ENCODE assay signal across 8 cellular contexts in the genomic region with DNA sequence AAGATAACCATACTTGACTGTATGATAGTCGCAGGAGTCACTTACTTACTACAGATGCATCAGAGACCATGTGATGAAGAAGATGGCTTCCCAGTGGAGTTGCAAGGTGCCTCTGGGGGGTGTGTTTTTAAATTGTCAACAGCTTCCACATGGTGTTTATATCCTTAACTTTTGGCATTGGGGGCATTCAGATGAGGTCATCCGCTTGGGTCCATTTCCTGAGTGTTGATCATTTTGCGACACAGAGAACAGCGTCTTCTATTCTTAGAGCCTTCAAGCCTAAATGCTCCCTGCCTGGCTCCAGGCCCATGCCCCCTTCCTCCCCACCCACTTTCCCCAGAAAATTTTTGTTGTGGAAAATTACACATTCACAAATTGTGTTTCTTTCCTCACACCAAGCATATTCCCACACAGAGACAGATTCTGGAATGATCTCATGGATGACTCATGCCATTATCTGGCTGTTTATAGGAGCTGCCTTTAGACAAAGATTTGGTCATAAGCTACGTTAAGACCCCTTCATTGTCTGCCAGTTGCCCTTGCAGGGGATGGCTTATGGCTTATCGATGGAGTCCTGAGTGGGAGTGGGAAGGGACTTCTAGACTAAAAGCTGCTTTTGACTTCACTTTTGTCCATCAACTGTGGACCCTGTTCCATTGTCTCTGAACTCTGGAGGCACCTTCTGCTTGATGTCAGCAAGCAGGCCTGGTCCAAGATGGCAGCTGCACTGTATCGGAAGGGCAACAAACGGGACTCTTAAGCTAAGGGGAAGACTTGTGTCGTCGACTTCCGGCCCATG.
A peak's percentile ranks its signal among the peaks of the same experiment; 100 is the strongest.
DNase-seq lines count a peak whose midpoint lies in the region; ATAC-seq, FAIRE-seq and TF ChIP-seq lines count a peak whose summit lies in the region.

No MANE protein-coding gene starts in this region.

- no peak overlapping the region for H3K4me3 ChIP-seq in left ventricle myocardium inferior
- H3K4me3 ChIP-seq in spleen, result no peak overlapping the region

- no peaks in the 10 kb centered on the region for H3K27me3 Mint-ChIP-seq in activated T-helper 2 cell treated with anti-CD3 and anti-CD28 coated beads, Interferon-gamma antibody, Interleukin-2, Interleukin-4, amounts not matched to agents 10 μg/mL and 5 μg/mL and 100 μg/mL, durations not matched to agents 14 hours and 24 hours and 36 hours (ENCODE audit: low read depth)

- peak overlapping the region; percentile 99 for H3K27ac Mint-ChIP-seq in activated T-helper 2 cell treated with anti-CD3 and anti-CD28 coated beads, Interferon-gamma antibody, Interleukin-2, Interleukin-4, amounts not matched to agents 10 μg/mL and 5 μg/mL and 100 μg/mL, durations not matched to agents 14 hours and 24 hours and 36 hours

- TF ChIP-seq POLR2A in spleen (IDR thresholded peaks at IDR 0.05), result no peak

- peaks cover 14% of the 10 kb centered on the region for H3K9me3 Mint-ChIP-seq in activated T-helper 2 cell treated with anti-CD3 and anti-CD28 coated beads, Interferon-gamma antibody, Interleukin-2, Interleukin-4, amounts not matched to agents 10 μg/mL and 5 μg/mL and 100 μg/mL, durations not matched to agents 14 hours and 24 hours and 36 hours

- H3K4me1 Mint-ChIP-seq in activated T-helper 2 cell treated with anti-CD3 and anti-CD28 coated beads, Interferon-gamma antibody, Interleukin-2, Interleukin-4, amounts not matched to agents 10 μg/mL and 5 μg/mL and 100 μg/mL, durations not matched to agents 14 hours and 24 hours and 36 hours (ENCODE audit: low read depth), result peaks cover 60% of the 10 kb centered on the region

- WGBS in spleen, 5 donors, result 72 to 83% (median 81%) methylated on average over 11 of the region's 11 CpGs

- H3K36me3 ChIP-seq in left ventricle myocardium inferior, result no peaks in the 10 kb centered on the region
- no peaks in the 10 kb centered on the region for H3K36me3 ChIP-seq in spleen

- FAIRE-seq in GM18507 (lab: Jason Lieb, UNC), result peak; percentile 58

- ATAC-seq in GM21515 (IDR thresholded peaks at IDR 0.05; ENCODE audit: unreplicated experiment) (no peak), HG02763 (IDR thresholded peaks at IDR 0.05; ENCODE audit: unreplicated experiment) (no peak), HG02588 (IDR thresholded peaks at IDR 0.05; ENCODE audit: unreplicated experiment) (no peak)

- no peaks in the 10 kb centered on the region for H3K27me3 ChIP-seq in left ventricle myocardium inferior (ENCODE audit: low read depth)
- H3K27me3 ChIP-seq in spleen (replicated peaks in 1 of 7), result no peaks in the 10 kb centered on the region

- no peak for DNase-seq in GM18507 (ENCODE audit: extremely low spot score, insufficient read length, low read depth)
- no peak for DNase-seq in activated T-helper 2 cell treated with anti-CD3 and anti-CD28 coated beads, Interferon-gamma antibody, Interleukin-2, Interleukin-4, amounts not matched to agents 10 μg/mL and 5 μg/mL and 100 μg/mL, durations not matched to agents 14 hours and 24 hours and 36 hours (ENCODE audit: low spot score)
- peak; percentile 65 for DNase-seq in left ventricle myocardium inferior
- DNase-seq in spleen, result no peak
- no peak for DNase-seq in NCI-H82 treated with DMSO at 0.1 percent for 48 hours (lab: John Stamatoyannopoulos, UW; ENCODE audit: unreplicated experiment)

- H3K4me3 Mint-ChIP-seq in activated T-helper 2 cell treated with anti-CD3 and anti-CD28 coated beads, Interferon-gamma antibody, Interleukin-2, Interleukin-4, amounts not matched to agents 10 μg/mL and 5 μg/mL and 100 μg/mL, durations not matched to agents 14 hours and 24 hours and 36 hours (ENCODE audit: low read depth), result no peak overlapping the region

- H3K9me3 ChIP-seq in left ventricle myocardium inferior (replicated peaks) (no peaks in the 10 kb centered on the region), spleen (no peaks in the 10 kb centered on the region)

- H3K4me1 ChIP-seq in left ventricle myocardium inferior, result peaks cover 62% of the 10 kb centered on the region
- peaks cover 8 to 82% (median 63%) of the 10 kb centered on the region in 6 donors for H3K4me1 ChIP-seq in spleen

- intact Hi-C loops in activated T-helper 2 cell treated with anti-CD3 and anti-CD28 coated beads, Interferon-gamma antibody, Interleukin-2, Interleukin-4, amounts not matched to agents 10 μg/mL and 5 μg/mL and 100 μg/mL, durations not matched to agents 14 hours and 24 hours and 36 hours (cut with micrococcal nuclease), result no loop called here
- intact Hi-C loops in left ventricle myocardium inferior (cut with micrococcal nuclease) (no loop called here), spleen (cut with DNase I; ENCODE audit: low total_unique reads) (no loop called here)

- TF ChIP-seq CTCF in left ventricle myocardium inferior (IDR thresholded peaks at IDR 0.05; ENCODE audit: borderline replicate concordance) (no peak), spleen (IDR thresholded peaks at IDR 0.05 in 8 of 11, conservative IDR thresholded peaks at IDR 0.05 in 3 of 11) (no peak)

- H3K27ac ChIP-seq in left ventricle myocardium inferior (replicated peaks) (peak overlapping the region; percentile 80), spleen (peak overlapping the region in 5 of 8 donors; percentile 2 to 69 (median 25))

- peaks cover 52% of the 10 kb centered on the region for H3K36me3 Mint-ChIP-seq in activated T-helper 2 cell treated with anti-CD3 and anti-CD28 coated beads, Interferon-gamma antibody, Interleukin-2, Interleukin-4, amounts not matched to agents 10 μg/mL and 5 μg/mL and 100 μg/mL, durations not matched to agents 14 hours and 24 hours and 36 hours (ENCODE audit: low read depth)
